ENCODE assay signal across 23 cellular contexts in genomic region chr5:159053216-159053615, GRCh38. TPM values are rescaled to one million over a fixed set of nuclear protein-coding genes. Genes with fewer than 3 reads are reported as not detected.
DNase-seq lines count a peak whose midpoint lies in the region; ATAC-seq and TF ChIP-seq lines count a peak whose summit lies in the region.
"Had no signal": no experiment of that assay in that cellular context is flagged by ENCODE, and none has a peak within 500 bp of the region (broad histone marks: within the 10 kb centered on the region; RNA-seq: fewer than 3 reads in every experiment).

No MANE protein-coding gene starts in this region.

- H3K9ac ChIP-seq in OCI-LY1 (ENCODE audit: low read length): peak overlapping the region; percentile 75; the same call in 1 of the 2 replicates
- H3K9ac ChIP-seq: parathyroid adenoma had no signal

- peaks cover 22% of the 10 kb centered on the region for H3K36me3 Mint-ChIP-seq in stimulated activated memory B cell treated with anti-CD40 and anti-IgM and Interleukin-4, amounts not matched to agents 10 μg/mL and 1 μg/mL and 100 μg/mL, for 72 hours
- H3K36me3 Mint-ChIP-seq in activated CD8-positive, alpha-beta T cell treated with anti-CD3 and anti-CD28 coated beads, Interleukin-2, amount 10 ng/mL, durations not matched to agents 7 days and 5 days (ENCODE audit: low read depth): no peaks in the 10 kb centered on the region
- H3K36me3 Mint-ChIP-seq: activated CD8-positive, alpha-beta memory T cell treated with anti-CD3 and anti-CD28 coated beads, Interleukin-2, amount 10 ng/mL, durations not matched to agents 7 days and 5 days; activated naive CD4-positive, alpha-beta T cell treated with anti-CD3 and anti-CD28 coated beads, Interleukin-2, amount 50 U/mL, for 72 hours; CD4-positive, alpha-beta memory T cell had no signal

- H3K27ac ChIP-seq in DOHH2 (ENCODE audit: low read depth, low read length) (peak overlapping the region; percentile 86), OCI-LY1 (ENCODE audit: low read depth, low read length, poor library complexity, severe bottlenecking) (peak overlapping the region; percentile 97), stomach (peak overlapping the region in 1 of 5 donors; percentile 77)
- H3K27ac ChIP-seq: epithelial cell of prostate, parathyroid adenoma, PC-9 had no signal

- WGBS in stomach, 5 donors: 77 to 94% (median 86%) methylated on average over 1 of the region's 1 CpG

- TF ChIP-seq CTCF in DOHH2 (IDR thresholded peaks at IDR 0.05; ENCODE audit: low read depth, low read length, poor library complexity, severe bottlenecking): no peak
- no peak for TF ChIP-seq CTCF in OCI-LY1 (IDR thresholded peaks at IDR 0.05; ENCODE audit: low read length)
- no peak for TF ChIP-seq CTCF in stomach (IDR thresholded peaks at IDR 0.05)

- no peak for ATAC-seq in stimulated activated memory B cell treated with anti-CD40 and anti-IgM and Interleukin-4, amounts not matched to agents 10 μg/mL and 1 μg/mL and 100 μg/mL, for 72 hours
- no peak for ATAC-seq in activated CD8-positive, alpha-beta T cell treated with anti-CD3 and anti-CD28 coated beads, Interleukin-2, amount 10 ng/mL, durations not matched to agents 7 days and 5 days
- no peak for ATAC-seq in GM18861 (IDR thresholded peaks at IDR 0.05; ENCODE audit: unreplicated experiment)
- no peak for ATAC-seq in HG03025 (IDR thresholded peaks at IDR 0.05; ENCODE audit: low FRiP score, unreplicated experiment)
- ATAC-seq: activated CD8-positive, alpha-beta memory T cell treated with anti-CD3 and anti-CD28 coated beads, Interleukin-2, amount 10 ng/mL, durations not matched to agents 7 days and 5 days; activated naive CD4-positive, alpha-beta T cell treated with anti-CD3 and anti-CD28 coated beads, Interleukin-2, amount 50 U/mL, for 72 hours; K562; sciatic nerve had no signal

- H3K4me2 ChIP-seq in DOHH2 (ENCODE audit: low read length): peak overlapping the region; percentile 98
- peak overlapping the region; percentile 85 for H3K4me2 ChIP-seq in OCI-LY1 (ENCODE audit: low read length)
- H3K4me2 ChIP-seq: PC-9 had no signal

- no peak for TF ChIP-seq POLR2A in stomach (IDR thresholded peaks at IDR 0.05)

- CTCF ChIA-PET in activated CD8-positive, alpha-beta T cell treated with anti-CD3 and anti-CD28 coated beads, Interleukin-2, amount 10 ng/mL, durations not matched to agents 7 days and 5 days (lab: Charles Lee): interaction anchor here (1.1 kb wide), 2 partner anchors 53 to 79 kb away, joined by 3 read pairs; no protein-coding TSS in a partner anchor

- H3K79me2 ChIP-seq in DOHH2 (ENCODE audit: control insufficient read depth, low read length): peaks cover 62% of the 10 kb centered on the region
- peaks cover 16% of the 10 kb centered on the region for H3K79me2 ChIP-seq in OCI-LY1 (ENCODE audit: insufficient read depth, low read length)
- H3K79me2 ChIP-seq: parathyroid adenoma had no signal

- POLR2A ChIA-PET in activated CD8-positive, alpha-beta T cell treated with anti-CD3 and anti-CD28 coated beads, Interleukin-2, amount 10 ng/mL, durations not matched to agents 7 days and 5 days (lab: Charles Lee): no interaction called here

- intact Hi-C loops in stomach (cut with DNase I; ENCODE audit: low total_unique reads): no loop called here

- no peak overlapping the region for H2AFZ ChIP-seq in OCI-LY1 (ENCODE audit: low read length)
- H2AFZ ChIP-seq: parathyroid adenoma, PC-9 had no signal

- no peak for TF ChIP-seq EP300 in stomach (IDR thresholded peaks at IDR 0.05)

- H3K9me3 ChIP-seq in DOHH2 (ENCODE audit: control insufficient read depth, insufficient read depth, low read length): no peaks in the 10 kb centered on the region
- no peaks in the 10 kb centered on the region for H3K9me3 ChIP-seq in OCI-LY1 (ENCODE audit: low read length)
- no peaks in the 10 kb centered on the region for H3K9me3 ChIP-seq in stomach

- H3K4me3 ChIP-seq in DOHH2 (ENCODE audit: low read length) (peak overlapping the region; percentile 75), OCI-LY1 (ENCODE audit: low read depth, low read length, poor library complexity, severe bottlenecking) (peak overlapping the region; percentile 60), stomach (no peak overlapping the region)
- H3K4me3 ChIP-seq: K562, PC-9 had no signal

- H4K20me1 ChIP-seq in DOHH2 (ENCODE audit: control insufficient read depth, insufficient read depth, low read depth, low read length) (no peaks in the 10 kb centered on the region), OCI-LY1 (ENCODE audit: insufficient read depth, low read length) (no peaks in the 10 kb centered on the region)

- H3K9me2 ChIP-seq in DOHH2 (replicated peaks; ENCODE audit: control insufficient read depth, low read length): no peaks in the 10 kb centered on the region
- H3K9me2 ChIP-seq in OCI-LY1 (ENCODE audit: low read depth, low read length): no peaks in the 10 kb centered on the region

- no peaks in the 10 kb centered on the region for H3K27me3 Mint-ChIP-seq in stimulated activated memory B cell treated with anti-CD40 and anti-IgM and Interleukin-4, amounts not matched to agents 10 μg/mL and 1 μg/mL and 100 μg/mL, for 72 hours
- H3K27me3 Mint-ChIP-seq in activated CD8-positive, alpha-beta T cell treated with anti-CD3 and anti-CD28 coated beads, Interleukin-2, amount 10 ng/mL, durations not matched to agents 7 days and 5 days (ENCODE audit: low read depth): peaks cover 53% of the 10 kb centered on the region

- peaks cover 8% of the 10 kb centered on the region; the same call in 1 of the 2 replicates for H3K36me3 ChIP-seq in DOHH2 (ENCODE audit: control insufficient read depth, low read length)
- H3K36me3 ChIP-seq in OCI-LY1 (ENCODE audit: insufficient read depth, low read length): no peaks in the 10 kb centered on the region
- H3K36me3 ChIP-seq in stomach: no peaks in the 10 kb centered on the region

- peak overlapping the region; percentile 98 for H3K27ac Mint-ChIP-seq in stimulated activated memory B cell treated with anti-CD40 and anti-IgM and Interleukin-4, amounts not matched to agents 10 μg/mL and 1 μg/mL and 100 μg/mL, for 72 hours
- H3K27ac Mint-ChIP-seq in activated CD8-positive, alpha-beta T cell treated with anti-CD3 and anti-CD28 coated beads, Interleukin-2, amount 10 ng/mL, durations not matched to agents 7 days and 5 days: no peak overlapping the region
- H3K27ac Mint-ChIP-seq: activated CD8-positive, alpha-beta memory T cell treated with anti-CD3 and anti-CD28 coated beads, Interleukin-2, amount 10 ng/mL, durations not matched to agents 7 days and 5 days; activated naive CD4-positive, alpha-beta T cell treated with anti-CD3 and anti-CD28 coated beads, Interleukin-2, amount 50 U/mL, for 72 hours; CD4-positive, alpha-beta memory T cell; T-helper 1 cell treated with Interleukin-12 subunit alpha and Interleukin-12 subunit beta and Interleukin-4 antibody, amounts not matched to agents 30 μg/mL and 1 μg/mL, for 36 hours had no signal

- H3K4me1 Mint-ChIP-seq in stimulated activated memory B cell treated with anti-CD40 and anti-IgM and Interleukin-4, amounts not matched to agents 10 μg/mL and 1 μg/mL and 100 μg/mL, for 72 hours: peaks cover 82% of the 10 kb centered on the region
- peaks cover 4% of the 10 kb centered on the region for H3K4me1 Mint-ChIP-seq in activated CD8-positive, alpha-beta T cell treated with anti-CD3 and anti-CD28 coated beads, Interleukin-2, amount 10 ng/mL, durations not matched to agents 7 days and 5 days (ENCODE audit: low read depth)
- H3K4me1 Mint-ChIP-seq: activated CD8-positive, alpha-beta memory T cell treated with anti-CD3 and anti-CD28 coated beads, Interleukin-2, amount 10 ng/mL, durations not matched to agents 7 days and 5 days; central memory CD8-positive, alpha-beta T cell had no signal

- no peaks in the 10 kb centered on the region for H3K27me3 ChIP-seq in DOHH2 (ENCODE audit: control insufficient read depth, low read length)
- H3K27me3 ChIP-seq in OCI-LY1 (ENCODE audit: insufficient read depth, low read length): no peaks in the 10 kb centered on the region
- H3K27me3 ChIP-seq in stomach: peaks cover 0 to 56% (median 13%) of the 10 kb centered on the region in 3 donors

- peak overlapping the region; percentile 85 for H3K4me3 Mint-ChIP-seq in stimulated activated memory B cell treated with anti-CD40 and anti-IgM and Interleukin-4, amounts not matched to agents 10 μg/mL and 1 μg/mL and 100 μg/mL, for 72 hours
- no peak overlapping the region for H3K4me3 Mint-ChIP-seq in activated CD8-positive, alpha-beta T cell treated with anti-CD3 and anti-CD28 coated beads, Interleukin-2, amount 10 ng/mL, durations not matched to agents 7 days and 5 days
- H3K4me3 Mint-ChIP-seq: activated CD8-positive, alpha-beta memory T cell treated with anti-CD3 and anti-CD28 coated beads, Interleukin-2, amount 10 ng/mL, durations not matched to agents 7 days and 5 days; CD4-positive, alpha-beta memory T cell; central memory CD8-positive, alpha-beta T cell; T-helper 1 cell treated with Interleukin-12 subunit alpha and Interleukin-12 subunit beta and Interleukin-4 antibody, amounts not matched to agents 30 μg/mL and 1 μg/mL, for 36 hours had no signal

- DNase-seq in germinal center (ENCODE audit: low spot score) (peak; percentile 31), stomach (no peak)
- DNase-seq in activated CD8-positive, alpha-beta T cell treated with anti-CD3 and anti-CD28 coated beads, Interleukin-2, amount 10 ng/mL, durations not matched to agents 7 days and 5 days: no peak
- DNase-seq: activated CD4-positive, alpha-beta T cell treated with anti-CD3 and anti-CD28 coated beads for 48 hours; activated CD8-positive, alpha-beta memory T cell treated with anti-CD3 and anti-CD28 coated beads, Interleukin-2, amount 10 ng/mL, durations not matched to agents 7 days and 5 days; CD4-positive, alpha-beta memory T cell; foreskin fibroblast; NCI-H187 treated with DMSO at 0.1 percent for 48 hours; NCI-H2227 treated with DMSO at 0.1 percent for 48 hours; PC-9; stimulated activated CD4-positive, alpha-beta T cell treated with anti-CD3 and anti-CD28 coated beads, Interleukin-15, amount 100 ng/mL, for 24 hours had no signal

- H3K4me1 ChIP-seq in DOHH2 (ENCODE audit: control insufficient read depth, low read length) (peaks cover 96% of the 10 kb centered on the region), OCI-LY1 (ENCODE audit: insufficient read depth, low read length, severe bottlenecking) (peaks cover 99% of the 10 kb centered on the region), stomach (peaks cover 0 to 29% (median 18%) of the 10 kb centered on the region in 4 donors)
- H3K4me1 ChIP-seq: parathyroid adenoma had no signal

- H3F3A ChIP-seq in DOHH2 (ENCODE audit: control insufficient read depth, insufficient read depth): peaks cover 34% of the 10 kb centered on the region
- 0 out of 2 replicates have a peak, but pooled peaks cover 5% of the 10 kb centered on the region for H3F3A ChIP-seq in OCI-LY1 (ENCODE audit: insufficient read depth, low read length)

- no peaks in the 10 kb centered on the region for H3K9me3 Mint-ChIP-seq in stimulated activated memory B cell treated with anti-CD40 and anti-IgM and Interleukin-4, amounts not matched to agents 10 μg/mL and 1 μg/mL and 100 μg/mL, for 72 hours
- H3K9me3 Mint-ChIP-seq in activated CD8-positive, alpha-beta T cell treated with anti-CD3 and anti-CD28 coated beads, Interleukin-2, amount 10 ng/mL, durations not matched to agents 7 days and 5 days (ENCODE audit: insufficient read depth): no peaks in the 10 kb centered on the region
- H3K9me3 Mint-ChIP-seq: activated naive CD4-positive, alpha-beta T cell treated with anti-CD3 and anti-CD28 coated beads, Interleukin-2, amount 50 U/mL, for 72 hours; central memory CD8-positive, alpha-beta T cell; T-helper 1 cell treated with Interleukin-12 subunit alpha and Interleukin-12 subunit beta and Interleukin-4 antibody, amounts not matched to agents 30 μg/mL and 1 μg/mL, for 36 hours had no signal

RNA-seq across cellular contexts. Expression of gene EBF1, which starts 46.5 kb away (rescaled TPM):
- total RNA-seq in activated CD8-positive, alpha-beta T cell treated with anti-CD3 and anti-CD28 coated beads, Interleukin-2, amount 10 ng/mL, durations not matched to agents 7 days and 5 days: under 1 TPM; 0.08 to 0.52 TPM
- 10 to 100 TPM in 3 of 5 donors, 1 to 10 TPM in 2; 8.4 to 70.6 (median 18.0) TPM for total RNA-seq in stomach
- polyA plus RNA-seq in stomach: 1 to 10 TPM; 1.8 to 1.9 (median 1.9) TPM
- total RNA-seq: PC-9 had no signal

Comparison
In these comparisons a context has a peak if more than half of its experiments do, and no peak if none do; other contexts are left out.
1. H3K4me3 ChIP-seq: peak in DOHH2 (single experiment) and OCI-LY1 (single experiment); none in stomach (0 of 4).
2. RNA of gene EBF1, which starts 46.5 kb away (total RNA-seq): 8.4 to 70.6 TPM in stomach; 0.08 to 0.52 TPM in activated CD8-positive, alpha-beta T cell treated with anti-CD3 and anti-CD28 coated beads, Interleukin-2, amount 10 ng/mL, durations not matched to agents 7 days and 5 days; every median in the first group is over 4 times any median in the second.